ENCODE assay signal across 29 cellular contexts in the genomic region with DNA sequence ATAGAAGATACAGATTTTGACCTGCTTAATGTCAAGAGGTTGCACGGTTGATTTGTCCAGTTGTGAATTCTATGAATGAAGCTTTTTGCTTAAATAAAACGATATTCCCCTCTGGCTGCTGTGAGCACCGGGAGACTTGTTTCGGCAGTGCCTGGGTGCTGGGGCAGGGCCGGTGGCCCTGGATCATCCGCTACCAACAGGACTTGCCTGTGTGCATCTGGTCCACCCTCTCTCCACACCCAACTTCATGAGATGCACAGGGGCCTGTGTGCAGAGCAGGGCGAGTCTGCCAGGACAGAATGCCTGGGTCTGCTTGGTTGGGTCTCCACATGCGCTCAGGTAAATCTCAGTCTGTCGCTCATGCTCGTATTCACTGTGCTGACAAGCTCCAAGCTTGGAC.
"Had no signal": no experiment of that assay in that cellular context is flagged by ENCODE, and none has a peak within 500 bp of the region (broad histone marks: within the 10 kb centered on the region; RNA-seq: fewer than 3 reads in every experiment).

No MANE protein-coding gene starts in this region.

- H3K4me3 Mint-ChIP-seq: activated CD4-positive, alpha-beta memory T cell treated with anti-CD3 and anti-CD28 coated beads for 36 hours; activated CD4-positive, alpha-beta T cell treated with anti-CD3 and anti-CD28 coated beads, Interleukin-2, amount 10 ng/mL, durations not matched to agents 7 days and 5 days; activated naive CD8-positive, alpha-beta T cell treated with anti-CD3 and anti-CD28 coated beads, Interleukin-2, amount 50 U/mL, for 24 hours; activated T-cell treated with anti-CD3 and anti-CD28 coated beads, Interleukin-2, amount 50 U/mL, for 4 hours; T-helper 2 cell treated with Interferon-gamma antibody and Interleukin-4, amounts not matched to agents 5 μg/mL and 100 μg/mL, for 36 hours had no signal

- H3K27me3 Mint-ChIP-seq: activated CD4-positive, alpha-beta memory T cell treated with anti-CD3 and anti-CD28 coated beads for 36 hours; activated CD4-positive, alpha-beta T cell treated with anti-CD3 and anti-CD28 coated beads, Interleukin-2, amount 10 ng/mL, durations not matched to agents 7 days and 5 days; activated naive CD8-positive, alpha-beta T cell treated with anti-CD3 and anti-CD28 coated beads, Interleukin-2, amount 50 U/mL, for 24 hours had no signal

- H3K9me3 ChIP-seq: ascending aorta, body of pancreas, Peyer's patch, SJSA1 had no signal

- DNase-seq: activated CD4-positive, alpha-beta memory T cell treated with anti-CD3 and anti-CD28 coated beads for 36 hours; activated CD4-positive, alpha-beta T cell treated with anti-CD3 and anti-CD28 coated beads, Interleukin-2, amount 10 ng/mL, durations not matched to agents 7 days and 5 days; activated CD4-positive, CD25-positive, alpha-beta regulatory T cell; activated CD8-positive, alpha-beta memory T cell treated with anti-CD3 and anti-CD28 coated beads for 24 hours; activated effector memory CD4-positive, alpha-beta T cell treated with anti-CD3 and anti-CD28 coated beads, Interleukin-2, amount 50 U/mL, for 16 hours; activated naive CD4-positive, alpha-beta T cell treated with Interleukin-2 at 50 U/mL for 16 hours; activated naive CD8-positive, alpha-beta T cell treated with anti-CD3 and anti-CD28 coated beads, Interleukin-2, amount 50 U/mL, for 24 hours; activated T-cell treated with anti-CD3 and anti-CD28 coated beads, Interleukin-2, amount 50 U/mL, for 4 hours; amniotic stem cell; body of pancreas; Karpas-422; MM.1S; NCI-H1105 treated with DMSO at 0.1 percent for 48 hours; NCI-H1436 treated with DMSO at 0.1 percent for 48 hours; NCI-H1930; NCI-H2107; NCI-H2171 treated with DMSO at 0.1 percent for 48 hours; NCI-H226; NCI-H526 treated with DMSO at 0.1 percent for 48 hours; NCI-H82; Peyer's patch; Right ventricle myocardium superior; SW 1271 had no signal

- ATAC-seq: activated naive CD8-positive, alpha-beta T cell treated with anti-CD3 and anti-CD28 coated beads, Interleukin-2, amount 50 U/mL, for 24 hours; activated T-cell treated with anti-CD3 and anti-CD28 coated beads, Interleukin-2, amount 50 U/mL, for 4 hours; body of pancreas; SK-N-SH treated with all-trans-retinoic acid at 6 μM for 48 hours had no signal

- H3K36me3 ChIP-seq: ascending aorta, cardiac muscle cell, Peyer's patch, SJSA1 had no signal

- H3K27ac Mint-ChIP-seq: activated CD4-positive, alpha-beta T cell treated with anti-CD3 and anti-CD28 coated beads, Interleukin-2, amount 10 ng/mL, durations not matched to agents 7 days and 5 days; activated naive CD8-positive, alpha-beta T cell treated with anti-CD3 and anti-CD28 coated beads, Interleukin-2, amount 50 U/mL, for 24 hours; T-helper 2 cell treated with Interferon-gamma antibody and Interleukin-4, amounts not matched to agents 5 μg/mL and 100 μg/mL, for 36 hours had no signal

- H3K4me1 ChIP-seq: ascending aorta, Peyer's patch, SJSA1 had no signal

- H3K27me3 ChIP-seq: ascending aorta, body of pancreas, cardiac muscle cell, Peyer's patch, SJSA1 had no signal

- H3K27ac ChIP-seq: ascending aorta, body of pancreas, cardiac muscle cell, Peyer's patch, RWPE1, SJSA1 had no signal

- H3K4me3 ChIP-seq: ascending aorta, body of pancreas, cardiac muscle cell, Peyer's patch, SJSA1 had no signal

- H3K9me3 Mint-ChIP-seq: activated CD4-positive, alpha-beta memory T cell treated with anti-CD3 and anti-CD28 coated beads for 36 hours; activated CD4-positive, alpha-beta T cell treated with anti-CD3 and anti-CD28 coated beads, Interleukin-2, amount 10 ng/mL, durations not matched to agents 7 days and 5 days; activated naive CD8-positive, alpha-beta T cell treated with anti-CD3 and anti-CD28 coated beads, Interleukin-2, amount 50 U/mL, for 24 hours; activated T-cell treated with anti-CD3 and anti-CD28 coated beads, Interleukin-2, amount 50 U/mL, for 4 hours; T-helper 2 cell treated with Interferon-gamma antibody and Interleukin-4, amounts not matched to agents 5 μg/mL and 100 μg/mL, for 36 hours had no signal
